Comparison of ENCODE assay signal across 1 cellular context in the genomic region with DNA sequence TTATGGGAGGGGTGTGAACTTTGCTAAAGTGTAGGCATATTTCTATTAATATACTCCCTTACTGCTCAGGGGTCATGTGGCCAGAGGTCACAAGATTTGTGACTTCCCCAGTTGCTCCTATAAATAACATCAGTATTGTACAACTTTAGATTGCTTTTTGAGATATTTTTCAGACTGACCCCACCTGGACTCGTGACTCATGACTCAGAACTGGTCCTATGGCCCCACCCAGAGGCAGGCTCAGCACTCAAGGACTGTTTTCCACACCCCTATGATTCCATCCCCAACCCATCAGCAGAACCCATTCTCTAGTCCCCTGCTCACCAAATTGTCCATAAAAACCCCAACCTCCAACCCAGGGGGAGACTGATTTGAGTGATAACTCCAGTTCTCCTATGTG.
TF ChIP-seq lines count a peak whose summit lies in the region.

No MANE protein-coding gene starts in this region.

TF ChIP-seq in HepG2, 621 proteins besides CTCF, POLR2A, EP300 and RAD21:
- 0 out of 2 replicates have a peak, but pooled peaks have one; percentile 19 for TF ChIP-seq FOSL2 (CRISPR knock-in tag; IDR thresholded peaks at IDR 0.05)
- no peak for TF ChIP-seq ZNF780A (CRISPR knock-in tag; IDR thresholded peaks at IDR 0.05)
